In the genomic region with DNA sequence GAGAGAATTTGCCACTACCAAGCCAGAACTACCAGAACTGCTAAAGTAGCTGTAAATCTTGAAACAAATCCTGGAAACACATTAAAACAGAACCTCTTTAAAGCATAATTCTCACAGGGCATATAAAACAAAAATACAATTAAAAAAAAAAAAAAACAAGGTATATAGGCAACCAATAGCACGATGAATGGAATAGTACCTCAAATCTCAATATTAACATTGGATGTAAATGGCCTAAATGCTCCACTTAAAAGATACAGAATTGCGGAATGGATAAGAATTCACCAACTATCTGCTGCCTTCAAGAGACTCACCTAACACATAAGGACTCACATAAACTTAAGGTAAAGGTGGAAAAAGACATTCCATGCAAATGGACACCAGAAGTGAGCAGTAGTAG, we compare ENCODE assay signal across 31 cellular contexts.
"Had no signal": no experiment of that assay in that cellular context is flagged by ENCODE, and none has a peak within 500 bp of the region (broad histone marks: within the 10 kb centered on the region; RNA-seq: fewer than 3 reads in every experiment).

No MANE protein-coding gene starts in this region.

- H3K27me3 ChIP-seq: MG63, SJSA1 had no signal

- H3K27ac ChIP-seq: PC-9, SJSA1 had no signal

- H3K4me2 ChIP-seq: PC-9, SK-N-SH had no signal

- H3K36me3 ChIP-seq: MG63, SJSA1 had no signal

- H2AFZ ChIP-seq: PC-9 had no signal

- DNase-seq: Kasumi-1, KG1, MG63, NCI-H1048, NCI-H1092 treated with DMSO at 0.1 percent for 48 hours, NCI-H1105 treated with DMSO at 0.1 percent for 48 hours, NCI-H1436, NCI-H146, NCI-H1694, NCI-H187, NCI-H1930, NCI-H2029 treated with DMSO at 0.1 percent for 48 hours, NCI-H2081 treated with DMSO at 0.1 percent for 48 hours, NCI-H2107, NCI-H2171, NCI-H226, NCI-H446 treated with DMSO at 0.1 percent for 48 hours, NCI-H510A, NCI-H524, NCI-H526, NCI-H69, NCI-H748 treated with DMSO at 0.1 percent for 48 hours, NCI-H82, PC-9, Right ventricle myocardium superior, RPMI8226, SHP77 treated with DMSO at 0.1 percent for 48 hours, SK-N-SH, SW 1271 had no signal

- H3K4me1 ChIP-seq: SJSA1 had no signal

- ATAC-seq: Panc1 had no signal

- H3K4me3 ChIP-seq: MG63, PC-9, SJSA1 had no signal

- H3K9ac ChIP-seq: SK-N-SH had no signal
